Comparison of ENCODE assay signal across 1 cellular context in genomic region chr10:104253106-104253505, GRCh38.
A peak's percentile ranks its signal among the peaks of the same experiment; 100 is the strongest.
TF ChIP-seq lines count a peak whose summit lies in the region.

No MANE protein-coding gene starts in this region.

TF ChIP-seq in HepG2, 621 proteins besides CTCF, POLR2A, EP300 and RAD21 (continued from another document and continues in another):
- TF ChIP-seq THAP9 (CRISPR knock-in tag; IDR thresholded peaks at IDR 0.05; ENCODE audit: borderline replicate concordance) (no peak), ZNF446 (CRISPR knock-in tag; IDR thresholded peaks at IDR 0.05) (no peak), ZNF557 (CRISPR knock-in tag; IDR thresholded peaks at IDR 0.05) (no peak), BORCS8-MEF2B (CRISPR knock-in tag; IDR thresholded peaks at IDR 0.05) (no peak), E2F1 (CRISPR knock-in tag; IDR thresholded peaks at IDR 0.05) (no peak), ZFP37 (CRISPR knock-in tag; IDR thresholded peaks at IDR 0.05; ENCODE audit: borderline replicate concordance) (no peak), ZNF205 (CRISPR knock-in tag; IDR thresholded peaks at IDR 0.05) (peak; percentile 89), SCMH1 (CRISPR knock-in tag; IDR thresholded peaks at IDR 0.05; ENCODE audit: borderline replicate concordance) (no peak), ZNF614 (CRISPR knock-in tag; IDR thresholded peaks at IDR 0.05; ENCODE audit: borderline replicate concordance) (peak; percentile 73), ZNF281 (CRISPR knock-in tag; IDR thresholded peaks at IDR 0.05; ENCODE audit: borderline replicate concordance) (peak; percentile 60; the same call in 1 of the 2 replicates), ZNF333 (CRISPR knock-in tag; IDR thresholded peaks at IDR 0.05; ENCODE audit: borderline replicate concordance) (no peak), ZKSCAN1 (IDR thresholded peaks at IDR 0.05; ENCODE audit: low read length) (no peak), ZNF292 (CRISPR knock-in tag; IDR thresholded peaks at IDR 0.05; ENCODE audit: borderline replicate concordance, low read depth) (no peak), ERF (CRISPR knock-in tag; IDR thresholded peaks at IDR 0.05) (peak; percentile 55; the same call in 1 of the 2 replicates), ZNF33A (CRISPR knock-in tag; IDR thresholded peaks at IDR 0.05; ENCODE audit: borderline replicate concordance) (no peak), FOXC1 (CRISPR knock-in tag; IDR thresholded peaks at IDR 0.05; ENCODE audit: borderline replicate concordance) (no peak; the same call in 1 of the 2 replicates), ZFP62 (CRISPR knock-in tag; IDR thresholded peaks at IDR 0.05) (no peak), ATF2 (CRISPR knock-in tag; IDR thresholded peaks at IDR 0.05) (peak; percentile 71; the same call in 1 of the 2 replicates), SAP130 (CRISPR knock-in tag; IDR thresholded peaks at IDR 0.05; ENCODE audit: low read depth) (peak; percentile 90), PRDM10 (CRISPR knock-in tag; IDR thresholded peaks at IDR 0.05; ENCODE audit: low read depth) (peak; percentile 78), RXRB (CRISPR knock-in tag; IDR thresholded peaks at IDR 0.05; ENCODE audit: borderline replicate concordance) (peak; percentile 91), ZNF770 (CRISPR knock-in tag; IDR thresholded peaks at IDR 0.05) (0 out of 2 replicates have a peak, but pooled peaks have one; percentile 10), THAP11 (CRISPR knock-in tag; IDR thresholded peaks at IDR 0.05) (peak; percentile 29; the same call in 1 of the 2 replicates), MLX (CRISPR knock-in tag; IDR thresholded peaks at IDR 0.05) (peak; percentile 53; the same call in 1 of the 2 replicates), HOXD1 (CRISPR knock-in tag; IDR thresholded peaks at IDR 0.05) (no peak), ZNF382 (CRISPR knock-in tag; IDR thresholded peaks at IDR 0.05; ENCODE audit: borderline replicate concordance) (no peak), NKX3-1 (CRISPR knock-in tag; IDR thresholded peaks at IDR 0.05) (no peak), BCL3 (CRISPR knock-in tag; IDR thresholded peaks at IDR 0.05) (no peak), MLLT10 (CRISPR knock-in tag; IDR thresholded peaks at IDR 0.05) (no peak), SIX4 (CRISPR knock-in tag; IDR thresholded peaks at IDR 0.05) (peak; percentile 89), SRSF4 (IDR thresholded peaks at IDR 0.05; ENCODE audit: low read depth, low read length, poor library complexity, severe bottlenecking) (no peak), GLMP (CRISPR knock-in tag; IDR thresholded peaks at IDR 0.05; ENCODE audit: borderline replicate concordance) (no peak)
